Comparison of ENCODE assay signal across 9 cellular contexts in genomic region chr17:80364091-80364691, GRCh38. TPM values are rescaled to one million over a fixed set of nuclear protein-coding genes. Genes with fewer than 3 reads are reported as not detected.
DNase-seq lines count a peak whose midpoint lies in the region; ATAC-seq, FAIRE-seq and TF ChIP-seq lines count a peak whose summit lies in the region.
"Had no signal": no experiment of that assay in that cellular context is flagged by ENCODE, and none has a peak within 500 bp of the region (broad histone marks: within the 10 kb centered on the region; RNA-seq: fewer than 3 reads in every experiment).

No MANE protein-coding gene starts in this region.

- H3K27me3 ChIP-seq in astrocyte (ENCODE audit: insufficient read depth, low read length) (no peaks in the 10 kb centered on the region), right lobe of liver (no peaks in the 10 kb centered on the region)

- WGBS in right lobe of liver (ENCODE audit: insufficient coverage, low coverage, low lambda C conversion rate, missing lambda C conversion rate) = 89% methylated on average over 16 of the region's 29 CpGs

- H3K36me3 ChIP-seq in astrocyte (ENCODE audit: insufficient read depth, low read length) = peaks cover 26% of the 10 kb centered on the region
- peaks cover 14 to 95% (median 47%) of the 10 kb centered on the region in 4 donors for H3K36me3 ChIP-seq in right lobe of liver

- no peaks in the 10 kb centered on the region for H3K9me3 ChIP-seq in astrocyte (ENCODE audit: insufficient read depth, low read depth, low read length)
- no peaks in the 10 kb centered on the region for H3K9me3 ChIP-seq in right lobe of liver

- H2AFZ ChIP-seq in astrocyte (ENCODE audit: low read depth, low read length) = no peak overlapping the region

- H3K4me3 ChIP-seq in astrocyte (ENCODE audit: insufficient read depth, low read depth, low read length) (no peak overlapping the region), right lobe of liver (no peak overlapping the region)

- peak in 1 of 4 donors; percentile 17 for ATAC-seq in right lobe of liver
- ATAC-seq in HG03025 (IDR thresholded peaks at IDR 0.05; ENCODE audit: low FRiP score, unreplicated experiment) = no peak
- no peak for ATAC-seq in GM18505 (IDR thresholded peaks at IDR 0.05; ENCODE audit: unreplicated experiment)

- peak; percentile 64 for TF ChIP-seq CTCF in D721Med (IDR thresholded peaks at IDR 0.05; ENCODE audit: insufficient read depth, missing control alignments)
- peak; percentile 34 for TF ChIP-seq CTCF in astrocyte (IDR thresholded peaks at IDR 0.05; ENCODE audit: insufficient read depth, low read depth, low read length)
- peak in 3 of 4 donors; percentile 14 to 26 (median 14) for TF ChIP-seq CTCF in right lobe of liver (IDR thresholded peaks at IDR 0.05)

- no peaks in the 10 kb centered on the region for H3K9me3 Mint-ChIP-seq in astrocyte (ENCODE audit: unreplicated experiment)
- H3K9me3 Mint-ChIP-seq: activated T-cell treated with anti-CD3 and anti-CD28 coated beads, Interleukin-2, amount 50 U/mL, for 4 hours had no signal

- H3K27ac ChIP-seq in astrocyte (ENCODE audit: low read depth, low read length) (no peak overlapping the region), right lobe of liver (no peak overlapping the region)

- H3K9ac ChIP-seq in astrocyte (ENCODE audit: low read length) = no peak overlapping the region

- intact Hi-C loops in right lobe of liver (cut with DNase I) = no loop called here

- no peak overlapping the region for H3K4me2 ChIP-seq in astrocyte (ENCODE audit: low read length)

- no peak for TF ChIP-seq EP300 in Ishikawa (IDR thresholded peaks at IDR 0.05; ENCODE audit: borderline replicate concordance)

- TF ChIP-seq POLR2A in right lobe of liver (IDR thresholded peaks at IDR 0.05) (no peak), GM18505 (IDR thresholded peaks at IDR 0.05; ENCODE audit: borderline replicate concordance, extremely low read depth, insufficient read depth, insufficient read length) (no peak)

- no peak overlapping the region for H3K27ac Mint-ChIP-seq in astrocyte (ENCODE audit: unreplicated experiment)

- DNase-seq in D721Med (ENCODE audit: insufficient read length, low spot score) (peak; percentile 62), astrocyte (ENCODE audit: low read depth) (no peak), right lobe of liver (peak in 2 of 3 donors; percentile 19 to 52)
- no peak for DNase-seq in activated CD8-positive, alpha-beta memory T cell treated with anti-CD3 and anti-CD28 coated beads, Interleukin-2, amount 50 U/mL, for 48 hours
- no peak for DNase-seq in effector CD8-positive, alpha-beta T cell (lab: John Stamatoyannopoulos, UW)
- DNase-seq: activated T-cell treated with anti-CD3 and anti-CD28 coated beads, Interleukin-2, amount 50 U/mL, for 4 hours had no signal

- H3K4me1 Mint-ChIP-seq in astrocyte (ENCODE audit: low read depth, unreplicated experiment) = no peaks in the 10 kb centered on the region

- no peaks in the 10 kb centered on the region for H3K79me2 ChIP-seq in astrocyte (ENCODE audit: insufficient read depth, low read length)

- no peaks in the 10 kb centered on the region for H3K27me3 Mint-ChIP-seq in astrocyte (ENCODE audit: low read depth, unreplicated experiment)

- H4K20me1 ChIP-seq in astrocyte (ENCODE audit: insufficient read depth, low read length) = no peaks in the 10 kb centered on the region

- no peak overlapping the region for H3K4me3 Mint-ChIP-seq in astrocyte (ENCODE audit: unreplicated experiment)
- H3K4me3 Mint-ChIP-seq: activated T-cell treated with anti-CD3 and anti-CD28 coated beads, Interleukin-2, amount 50 U/mL, for 4 hours had no signal

- H3K4me1 ChIP-seq in astrocyte (ENCODE audit: insufficient read depth, low read length) = no peaks in the 10 kb centered on the region
- no peaks in the 10 kb centered on the region for H3K4me1 ChIP-seq in right lobe of liver

- peaks cover 44% of the 10 kb centered on the region for H3K36me3 Mint-ChIP-seq in astrocyte (ENCODE audit: low read depth, unreplicated experiment)

- TF ChIP-seq RAD21 in Ishikawa (IDR thresholded peaks at IDR 0.05; ENCODE audit: low read depth) = peak; percentile 55

- FAIRE-seq in D721Med (lab: Jason Lieb, UNC) = no peak
- FAIRE-seq in astrocyte (lab: Jason Lieb, UNC) = no peak

TF ChIP-seq in Ishikawa, 13 proteins besides CTCF, POLR2A, EP300 and RAD21:
- TF ChIP-seq YY1 (IDR thresholded peaks at IDR 0.05; ENCODE audit: low read depth) (no peak), TCF12 (IDR thresholded peaks at IDR 0.05; ENCODE audit: low read depth) (no peak), CEBPB (IDR thresholded peaks at IDR 0.05) (no peak), USF1 (IDR thresholded peaks at IDR 0.05) (no peak), MAX (IDR thresholded peaks at IDR 0.05) (no peak), TAF1 (IDR thresholded peaks at IDR 0.05; ENCODE audit: low read depth) (no peak), FOXM1 (IDR thresholded peaks at IDR 0.05; ENCODE audit: borderline replicate concordance, low read depth) (no peak), EGR1 (IDR thresholded peaks at IDR 0.05) (no peak), ZBTB7A (IDR thresholded peaks at IDR 0.05; ENCODE audit: low read depth) (no peak), TEAD4 (IDR thresholded peaks at IDR 0.05) (no peak), NFIC (IDR thresholded peaks at IDR 0.05) (no peak), CREB1 (IDR thresholded peaks at IDR 0.05; ENCODE audit: low read depth) (no peak), REST (IDR thresholded peaks at IDR 0.05; ENCODE audit: low read depth) (no peak)
TF ChIP-seq in Ishikawa: peak in this region for 0.

RNA-seq across cellular contexts. Expression of gene ENDOV, which starts 50.8 kb away (rescaled TPM):
- 20.7 and 30.8 TPM in 2 replicates for total RNA-seq in astrocyte
- 10 to 100 TPM in 5 of 6 experiments, 1 to 10 TPM in 1; 6.8 to 14.1 (median 11.3) TPM for total RNA-seq in right lobe of liver

Comparison
In these comparisons a context has a peak if more than half of its experiments do, and no peak if none do; other contexts are left out.
1. DNase-seq: peak in D721Med (single experiment) and right lobe of liver (2 of 3); none in astrocyte (single experiment), activated CD8-positive, alpha-beta memory T cell treated with anti-CD3 and anti-CD28 coated beads, Interleukin-2, amount 50 U/mL, for 48 hours (single experiment) and effector CD8-positive, alpha-beta T cell (single experiment).
2. CTCF ChIP-seq: peak in every context shown above with its lines; median percentile 64 in D721Med; 34 in astrocyte; 14 in right lobe of liver.